Comparison of ENCODE assay signal across 16 cellular contexts in genomic region chr9:4541281-4541680, GRCh38. TPM values are rescaled to one million over a fixed set of nuclear protein-coding genes. Genes with fewer than 3 reads are reported as not detected.
DNase-seq lines count a peak whose midpoint lies in the region; ATAC-seq and TF ChIP-seq lines count a peak whose summit lies in the region.
"Had no signal": no experiment of that assay in that cellular context is flagged by ENCODE, and none has a peak within 500 bp of the region (broad histone marks: within the 10 kb centered on the region; RNA-seq: fewer than 3 reads in every experiment).

No MANE protein-coding gene starts in this region.

- no peak overlapping the region for H3K18ac ChIP-seq in mesenchymal stem cell (ENCODE audit: low read depth in 1 of 2, low read length in 2 of 2)

- no CpG with 5 or more reads among the region's 3 CpGs for WGBS in HUES64
- no CpG with 5 or more reads among the region's 3 CpGs for WGBS in mesenchymal stem cell

- H3K4me3 Mint-ChIP-seq in GM23338 = no peak overlapping the region
- no peak overlapping the region for H3K4me3 Mint-ChIP-seq in endothelial cell (ENCODE audit: unreplicated experiment)
- H3K4me3 Mint-ChIP-seq: B cell; CD4-positive, alpha-beta T cell; IgD-negative memory B cell had no signal

- peaks cover 16% of the 10 kb centered on the region for H3K4me1 Mint-ChIP-seq in GM23338
- peaks cover 23% of the 10 kb centered on the region for H3K4me1 Mint-ChIP-seq in endothelial cell (ENCODE audit: unreplicated experiment)
- H3K4me1 Mint-ChIP-seq: B cell, IgD-negative memory B cell had no signal

- no peaks in the 10 kb centered on the region for H4K20me1 ChIP-seq in GM23338 (replicated peaks; ENCODE audit: insufficient read depth)
- no peaks in the 10 kb centered on the region for H4K20me1 ChIP-seq in MM.1S (ENCODE audit: insufficient read depth, low read length)

- DNase-seq in GM23338 (ENCODE audit: low spot score) (no peak), endothelial cell (ENCODE audit: low spot score) (no peak), mesenchymal stem cell (no peak), colonic mucosa (no peak), Right ventricle myocardium superior (no peak), MM.1S (no peak)
- DNase-seq: C1 segment of cervical spinal cord; CD4-positive, alpha-beta T cell; DMS79 had no signal

- H4K91ac ChIP-seq in mesenchymal stem cell (ENCODE audit: low read length) = no peak overlapping the region

- H3K9me3 ChIP-seq in HUES64 (ENCODE audit: insufficient read depth, low read depth, low read length) (no peaks in the 10 kb centered on the region), mesenchymal stem cell (ENCODE audit: control insufficient read depth, low read length) (peaks cover 3% of the 10 kb centered on the region), colonic mucosa (no peaks in the 10 kb centered on the region), MM.1S (replicated peaks; ENCODE audit: insufficient read depth, low read length) (no peaks in the 10 kb centered on the region)
- H3K9me3 ChIP-seq: HAP-1 had no signal

- H3K4ac ChIP-seq in mesenchymal stem cell (ENCODE audit: low read depth in 1 of 2, low read length in 2 of 2) = no peak overlapping the region

- H2BK12ac ChIP-seq in mesenchymal stem cell (ENCODE audit: low read length in 2 of 2) = no peak overlapping the region

- no peaks in the 10 kb centered on the region for H3K79me1 ChIP-seq in mesenchymal stem cell (replicated peaks; ENCODE audit: low read length, poor library complexity, severe bottlenecking)

- intact Hi-C loops in colonic mucosa (cut with DNase I) = no loop called here
- intact Hi-C loops in Right ventricle myocardium superior (cut with DNase I) = no loop called here

- H3K9me3 Mint-ChIP-seq in GM23338 (peaks cover 3% of the 10 kb centered on the region; the same call in 1 of the 3 replicates), endothelial cell (ENCODE audit: unreplicated experiment) (peaks cover 3% of the 10 kb centered on the region)
- H3K9me3 Mint-ChIP-seq: CD4-positive, alpha-beta T cell had no signal

- H3K14ac ChIP-seq in mesenchymal stem cell (ENCODE audit: low read length in 2 of 2) = no peak overlapping the region

- H2AFZ ChIP-seq in GM23338 (no peak overlapping the region), mesenchymal stem cell (ENCODE audit: low read depth, low read length) (no peak overlapping the region), MM.1S (ENCODE audit: low read length) (no peak overlapping the region)

- H3K4me3 ChIP-seq in GM23338 (no peak overlapping the region), HUES64 (ENCODE audit: low read length) (no peak overlapping the region), mesenchymal stem cell (ENCODE audit: insufficient read depth in 1 of 2, low read depth in 1 of 2, low read length in 2 of 2) (no peak overlapping the region), colonic mucosa (no peak overlapping the region), MM.1S (ENCODE audit: low read length) (no peak overlapping the region)
- H3K4me3 ChIP-seq: GM12878, HAP-1 had no signal

- H3F3A ChIP-seq in GM23338 (replicated peaks; ENCODE audit: low read depth) = no peaks in the 10 kb centered on the region
- H3F3A ChIP-seq in MM.1S (ENCODE audit: insufficient read depth, low read length) = no peaks in the 10 kb centered on the region

- peaks cover 4% of the 10 kb centered on the region for H3K27me3 Mint-ChIP-seq in GM23338 (ENCODE audit: insufficient read depth, low read depth, poor library complexity)
- no peaks in the 10 kb centered on the region for H3K27me3 Mint-ChIP-seq in endothelial cell (ENCODE audit: unreplicated experiment)
- H3K27me3 Mint-ChIP-seq: B cell; CD4-positive, alpha-beta T cell; IgD-negative memory B cell had no signal

- peaks cover 4% of the 10 kb centered on the region; the same call in 2 of the 3 replicates for H3K36me3 Mint-ChIP-seq in GM23338 (ENCODE audit: low read depth)
- peaks cover 7% of the 10 kb centered on the region for H3K36me3 Mint-ChIP-seq in endothelial cell (ENCODE audit: low read depth, unreplicated experiment)
- H3K36me3 Mint-ChIP-seq: IgD-negative memory B cell had no signal

- H2BK15ac ChIP-seq in mesenchymal stem cell (ENCODE audit: low read depth, poor library complexity, severe bottlenecking) = no peak overlapping the region

- H3K9me2 ChIP-seq in GM23338 (ENCODE audit: insufficient read depth) (no peaks in the 10 kb centered on the region), MM.1S (replicated peaks; ENCODE audit: insufficient read depth, low read length) (no peaks in the 10 kb centered on the region)

- H3K4me1 ChIP-seq in GM23338 (ENCODE audit: insufficient read depth) = peaks cover 15% of the 10 kb centered on the region
- peaks cover 30% of the 10 kb centered on the region for H3K4me1 ChIP-seq in HUES64 (ENCODE audit: insufficient read depth, low read length)
- H3K4me1 ChIP-seq in mesenchymal stem cell (ENCODE audit: control insufficient read depth, insufficient read depth, low read depth, low read length) = peaks cover 4% of the 10 kb centered on the region
- H3K4me1 ChIP-seq in colonic mucosa = no peaks in the 10 kb centered on the region
- H3K4me1 ChIP-seq in MM.1S (ENCODE audit: low read length) = no peaks in the 10 kb centered on the region

- H4K8ac ChIP-seq in mesenchymal stem cell (ENCODE audit: low read length) = no peak overlapping the region

- H3K36me3 ChIP-seq in GM23338 (ENCODE audit: insufficient read depth) = no peaks in the 10 kb centered on the region
- no peaks in the 10 kb centered on the region for H3K36me3 ChIP-seq in HUES64 (ENCODE audit: insufficient read depth, low read length)
- H3K36me3 ChIP-seq in mesenchymal stem cell (ENCODE audit: control insufficient read depth in 1 of 2, insufficient read depth in 2 of 2, low read depth in 1 of 2, low read length in 2 of 2) = peaks cover 10 to 23% of the 10 kb centered on the region in 2 experiments
- no peaks in the 10 kb centered on the region for H3K36me3 ChIP-seq in colonic mucosa
- H3K36me3 ChIP-seq in MM.1S (replicated peaks; ENCODE audit: insufficient read depth, low read length) = no peaks in the 10 kb centered on the region
- H3K36me3 ChIP-seq: HAP-1 had no signal

- H3K27ac ChIP-seq in GM23338 (ENCODE audit: low read depth) (peak overlapping the region; percentile 33; the same call in 1 of the 2 replicates), HUES64 (ENCODE audit: low read depth, low read length) (peak overlapping the region; percentile 70; the same call in 1 of the 2 replicates), mesenchymal stem cell (ENCODE audit: low read length, poor library complexity, severe bottlenecking) (peak overlapping the region; percentile 79), colonic mucosa (no peak overlapping the region), MM.1S (ENCODE audit: low read length) (no peak overlapping the region)
- H3K27ac ChIP-seq: HL-60 had no signal

- no peak overlapping the region for H2BK120ac ChIP-seq in mesenchymal stem cell (ENCODE audit: low read depth, low read length)

- no peak for TF ChIP-seq CTCF in GM23338 (conservative IDR thresholded peaks at IDR 0.05; ENCODE audit: low read depth in 2 of 2)
- no peak for TF ChIP-seq CTCF in endothelial cell (IDR thresholded peaks at IDR 0.05; ENCODE audit: unreplicated experiment)
- TF ChIP-seq CTCF in colonic mucosa (IDR thresholded peaks at IDR 0.05) = no peak
- TF ChIP-seq CTCF in MM.1S (IDR thresholded peaks at IDR 0.05; ENCODE audit: low read length) = no peak

- H3K27ac Mint-ChIP-seq in GM23338 = no peak overlapping the region
- peak overlapping the region; percentile 30 for H3K27ac Mint-ChIP-seq in endothelial cell (ENCODE audit: unreplicated experiment)
- H3K27ac Mint-ChIP-seq: B cell; CD4-positive, alpha-beta T cell; IgD-negative memory B cell had no signal

- H3K9ac ChIP-seq in HUES64 (ENCODE audit: low read depth, low read length) (peak overlapping the region; percentile 29; the same call in 1 of the 2 replicates), mesenchymal stem cell (ENCODE audit: low read length) (no peak overlapping the region), colonic mucosa (ENCODE audit: low read depth in 2 of 2, low read length in 2 of 2) (no peak overlapping the region), MM.1S (ENCODE audit: low read length) (no peak overlapping the region)

- H3K27me3 ChIP-seq in GM23338 (ENCODE audit: insufficient read depth) = no peaks in the 10 kb centered on the region
- no peaks in the 10 kb centered on the region for H3K27me3 ChIP-seq in HUES64 (ENCODE audit: insufficient read depth, low read length)
- no peaks in the 10 kb centered on the region for H3K27me3 ChIP-seq in mesenchymal stem cell (ENCODE audit: control insufficient read depth in 1 of 2, insufficient read depth in 1 of 2, low read length in 2 of 2)
- no peaks in the 10 kb centered on the region for H3K27me3 ChIP-seq in colonic mucosa
- no peaks in the 10 kb centered on the region for H3K27me3 ChIP-seq in MM.1S (replicated peaks; ENCODE audit: insufficient read depth, low read length)

- no peak overlapping the region for H2AK5ac ChIP-seq in mesenchymal stem cell (ENCODE audit: low read length, severe bottlenecking)

- H3K4me2 ChIP-seq in GM23338 = no peak overlapping the region
- no peak overlapping the region for H3K4me2 ChIP-seq in mesenchymal stem cell (ENCODE audit: low read length, poor library complexity, severe bottlenecking)
- H3K4me2 ChIP-seq in MM.1S (ENCODE audit: low read depth, low read length) = no peak overlapping the region

- H2BK5ac ChIP-seq in mesenchymal stem cell (ENCODE audit: low read depth, low read length, poor library complexity, severe bottlenecking) = no peak overlapping the region

- no peak overlapping the region for H3K23ac ChIP-seq in mesenchymal stem cell (ENCODE audit: low read length in 2 of 2)

- ATAC-seq in GM23338 = no peak
- no peak for ATAC-seq in Right ventricle myocardium superior (ENCODE audit: poor library complexity)
- ATAC-seq in HG03378 (IDR thresholded peaks at IDR 0.05; ENCODE audit: unreplicated experiment) = no peak
- ATAC-seq: GM12878 had no signal

- H3K79me2 ChIP-seq in GM23338 (replicated peaks; ENCODE audit: insufficient read depth) = no peaks in the 10 kb centered on the region
- no peaks in the 10 kb centered on the region for H3K79me2 ChIP-seq in MM.1S (ENCODE audit: low read length)

TF ChIP-seq in GM23338, 12 proteins besides CTCF, POLR2A, EP300 and RAD21 (continues in another document):
- TF ChIP-seq CREB1 (CRISPR knock-in tag; IDR thresholded peaks at IDR 0.05; ENCODE audit: low read depth) = no peak

RNA-seq across cellular contexts. Expression of gene SLC1A1, which starts 51.0 kb away (rescaled TPM):
- 8.2 and 8.8 TPM in 2 replicates for total RNA-seq in GM23338 (2014; rRNA removed; shearing (Covaris generic))
- 3.2 and 3.7 TPM in 2 replicates for polyA plus RNA-seq in GM23338 (2016; fragmentation: Nextera tagmentation; extraction: Ambion mirVana)
- polyA plus RNA-seq in HUES64 (2013, experiment 1 of 2) = 2.4 TPM
- polyA plus RNA-seq in HUES64 (2013, experiment 2 of 2) = 3.7 TPM
- 2.2 TPM for total RNA-seq in endothelial cell (ENCODE audit: unreplicated experiment)
- polyA plus RNA-seq in mesenchymal stem cell (2013, experiment 1 of 2) = 3.6 TPM
- 3.8 TPM for polyA plus RNA-seq in mesenchymal stem cell (2013, experiment 2 of 2)
- 10 to 100 TPM in 1 of 2 donors, 1 to 10 TPM in 1; 9.1 to 25.0 TPM for total RNA-seq in colonic mucosa
- 2.5 TPM for total RNA-seq in Right ventricle myocardium superior
- polyA plus RNA-seq: IgD-negative memory B cell had no signal

Comparison
In these comparisons a context has a peak if more than half of its experiments do, and no peak if none do; other contexts are left out.
1. H3K27ac ChIP-seq: peak in GM23338 (single experiment), HUES64 (single experiment) and mesenchymal stem cell (single experiment); none in colonic mucosa (single experiment) and MM.1S (single experiment).